8 cellular contexts compared by ENCODE assay signal in genomic region chr3:44624696-44625528, GRCh38. TPM values are rescaled to one million over a fixed set of nuclear protein-coding genes. Genes with fewer than 3 reads are reported as not detected.
DNase-seq lines count a peak whose midpoint lies in the region; ATAC-seq and TF ChIP-seq lines count a peak whose summit lies in the region.

TSS of gene ZNF197 (plus strand) at chr3:44625036. CDS start at chr3:44629155, 4,119 bp downstream.

- peak within 1 kb of the TSS; percentile 96 for H3K9ac ChIP-seq in NT2/D1 (ENCODE audit: insufficient read length, low read depth)

- peaks cover 17% of the 10 kb centered on the region for H3K36me3 ChIP-seq in NT2/D1 (ENCODE audit: insufficient read depth, insufficient read length, low read length)
- no peaks in the 10 kb centered on the region for H3K36me3 ChIP-seq in mucosa of descending colon (ENCODE audit: low read depth)

- H3K27me3 ChIP-seq in NT2/D1 (ENCODE audit: insufficient read depth, insufficient read length): no peaks in the 10 kb centered on the region

- ATAC-seq in GM19463 (IDR thresholded peaks at IDR 0.05; ENCODE audit: unreplicated experiment) (peak; percentile 95), mucosa of descending colon (peak; percentile 100)

- peak within 1 kb of the TSS; percentile 92 for H3K4me3 ChIP-seq in NT2/D1 (ENCODE audit: insufficient read length, low read depth)
- H3K4me3 ChIP-seq in epithelial cell of proximal tubule (ENCODE audit: low read depth, low read length): peak within 1 kb of the TSS; percentile 75
- peak within 1 kb of the TSS; percentile 72 for H3K4me3 ChIP-seq in mucosa of descending colon

- intact Hi-C loops in mucosa of descending colon (cut with DNase I, micrococcal nuclease): no loop called here

- H3K9me3 ChIP-seq in NT2/D1 (ENCODE audit: insufficient read depth, low read length): no peaks in the 10 kb centered on the region
- no peaks in the 10 kb centered on the region for H3K9me3 ChIP-seq in mucosa of descending colon

- no peaks in the 10 kb centered on the region for H3K4me1 ChIP-seq in NT2/D1 (ENCODE audit: insufficient read depth, insufficient read length)
- H3K4me1 ChIP-seq in mucosa of descending colon (ENCODE audit: low read depth): peaks cover 14% of the 10 kb centered on the region

- DNase-seq in COR-L47 (lab: John Stamatoyannopoulos, UW) (peak; percentile 85), HPDE6-E6E7 (ENCODE audit: extremely low spot score) (peak; percentile 41), NT2/D1 (ENCODE audit: low read depth, low spot score) (peak; percentile 86), activated T-cell treated with anti-CD3 and anti-CD28 coated beads for 1 hour (ENCODE audit: low read depth) (peak; percentile 28), epithelial cell of proximal tubule (ENCODE audit: low read depth) (peak; percentile 38), mucosa of descending colon (peak; percentile 84 to 89 (median 87))
- peak; percentile 56 for DNase-seq in stimulated activated CD8-positive, alpha-beta memory T cell treated with anti-CD3 and anti-CD28 coated beads, Interleukin-4, amount 100 ng/mL, for 24 hours (ENCODE audit: low read depth)

- TF ChIP-seq CTCF in epithelial cell of proximal tubule (conservative IDR thresholded peaks at IDR 0.05; ENCODE audit: low read depth, low read length): no peak
- no peak for TF ChIP-seq CTCF in mucosa of descending colon (IDR thresholded peaks at IDR 0.05)

RNA-seq across cellular contexts. Expression of gene ZNF197, which starts in this region (rescaled TPM):
- 4.8 and 7.3 TPM in 2 replicates for total RNA-seq in epithelial cell of proximal tubule
- total RNA-seq in mucosa of descending colon: 10 to 100 TPM in 2 of 3 donors, 1 to 10 TPM in 1; 10.0 to 19.5 (median 14.5) TPM

Comparison
In these comparisons a context has a peak if more than half of its experiments do, and no peak if none do; other contexts are left out.
1. Peak in every context shown above with its lines: DNase-seq, ATAC-seq and H3K4me3 ChIP-seq.
2. DNase-seq: peak in every context shown above with its lines; median percentile 87 in mucosa of descending colon; 86 in NT2/D1; 85 in COR-L47; 56 in stimulated activated CD8-positive, alpha-beta memory T cell treated with anti-CD3 and anti-CD28 coated beads, Interleukin-4, amount 100 ng/mL, for 24 hours; 41 in HPDE6-E6E7; 38 in epithelial cell of proximal tubule; 28 in activated T-cell treated with anti-CD3 and anti-CD28 coated beads for 1 hour.